1 cellular context compared by ENCODE assay signal in the genomic region with DNA sequence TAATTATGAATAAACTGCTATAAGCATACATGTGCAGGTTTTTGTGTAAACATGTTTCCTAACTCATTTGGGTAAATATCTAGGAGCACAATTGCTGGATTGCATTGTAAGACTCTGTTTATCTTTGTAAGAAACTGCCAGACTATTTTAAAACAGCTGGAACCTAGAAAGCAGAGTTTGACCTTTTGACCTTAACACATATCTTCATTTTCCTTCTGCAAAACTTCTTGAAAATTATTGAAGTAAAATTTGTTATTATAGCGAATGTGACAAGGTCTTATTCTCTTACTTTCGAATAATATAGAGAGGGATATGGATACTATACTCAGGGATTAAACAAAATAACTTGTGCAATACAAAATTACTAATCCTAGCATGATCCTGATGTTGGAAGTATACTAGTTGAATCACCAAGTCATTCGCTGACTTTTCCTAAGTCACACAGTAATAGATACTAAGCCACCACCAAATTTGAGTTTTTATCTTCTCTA.
TF ChIP-seq lines count a peak whose summit lies in the region.

No MANE protein-coding gene starts in this region.

TF ChIP-seq in GM23338, 12 proteins besides CTCF, POLR2A, EP300 and RAD21 (continued from another document):
- no peak for TF ChIP-seq ZNF462 (CRISPR knock-in tag; IDR thresholded peaks at IDR 0.05)
